In genomic region chr19:42132851-42133528, GRCh38 we compare ENCODE assay signal across 8 cellular contexts. TPM values are rescaled to one million over a fixed set of nuclear protein-coding genes. Genes with fewer than 3 reads are reported as not detected.
DNase-seq lines count a peak whose midpoint lies in the region; ATAC-seq and TF ChIP-seq lines count a peak whose summit lies in the region.

No MANE protein-coding gene starts in this region.

- no peak overlapping the region for H4K12ac ChIP-seq in trophoblast cell (ENCODE audit: low read depth, low read length)

- ATAC-seq in GM19023 (IDR thresholded peaks at IDR 0.05; ENCODE audit: unreplicated experiment), result peak; percentile 33

- DNase-seq in AG08395 (ENCODE audit: low spot score), result peak; percentile 79
- peak; percentile 45 for DNase-seq in SK-MEL-5 (ENCODE audit: low read depth, low spot score)
- DNase-seq in activated naive CD4-positive, alpha-beta T cell treated with anti-CD3 and anti-CD28 coated beads for 36 hours, result peak; percentile 79
- peak; percentile 44 to 70 for DNase-seq in cardiac muscle cell (ENCODE audit: low read depth in 1 of 2, low spot score in 1 of 2)
- DNase-seq in trophoblast cell, result peak; percentile 38 to 70
- DNase-seq in transverse colon, result peak; percentile 79

- in situ Hi-C loops in SK-MEL-5 (cut with HindIII; ENCODE audit: low pct_unique_long_range_greater_than_20kb, low sequenced_read_pairs), result no loop called here
- in situ Hi-C loops in transverse colon (cut with MboI; ENCODE audit: low pct_ligation_motif_present in 1 of 4, low pct_unique_long_range_greater_than_20kb in 1 of 4, low sequenced_read_pairs in 3 of 4), result loop anchor here in 2 of 4 donors (10.0 kb wide), 3 partner anchors 52 to 192 kb away; partner anchors contain the start of gene MEGF8 (in 1 of the 2)

- CTCF ChIA-PET in activated naive CD4-positive, alpha-beta T cell treated with anti-CD3 and anti-CD28 coated beads for 36 hours (lab: Charles Lee), result interaction anchor here (0.6 to 2.8 kb wide), 25 partner anchors 9 to 306 kb away, joined by 3 to 40 read pairs (median 4); partner anchors contain the start of gene GSK3A

- H3K36me3 Mint-ChIP-seq in activated naive CD4-positive, alpha-beta T cell treated with anti-CD3 and anti-CD28 coated beads for 36 hours (ENCODE audit: low read depth), result no peaks in the 10 kb centered on the region

- H3K4me3 Mint-ChIP-seq in activated naive CD4-positive, alpha-beta T cell treated with anti-CD3 and anti-CD28 coated beads for 36 hours, result peak overlapping the region; percentile 79

- H2BK120ac ChIP-seq in trophoblast cell (ENCODE audit: insufficient read depth, low read length, poor library complexity), result no peak overlapping the region

- H3K27me3 ChIP-seq in Loucy (ENCODE audit: insufficient read depth, low read length, poor library complexity, severe bottlenecking) (no peaks in the 10 kb centered on the region), cardiac muscle cell (peaks cover 51% of the 10 kb centered on the region), trophoblast cell (ENCODE audit: insufficient read depth, low read length) (peaks cover 7% of the 10 kb centered on the region), transverse colon (peaks cover 20% of the 10 kb centered on the region)

- H3K9me3 Mint-ChIP-seq in activated naive CD4-positive, alpha-beta T cell treated with anti-CD3 and anti-CD28 coated beads for 36 hours, result no peaks in the 10 kb centered on the region

- WGBS in trophoblast cell (ENCODE audit: extremely low coverage, insufficient coverage, insufficient read length), result no CpG with 5 or more reads among the region's 46 CpGs
- WGBS in transverse colon (ENCODE audit: low coverage in 1 of 2), 2 donors, result 3% methylated on average over 37 of the region's 46 CpGs; no CpG with 5 or more reads in 1 of the 2 donors

- H3K9ac ChIP-seq in Loucy (ENCODE audit: low read depth, low read length, poor library complexity, severe bottlenecking) (peak overlapping the region; percentile 46), trophoblast cell (ENCODE audit: low read length) (no peak overlapping the region)

- H4K20me1 ChIP-seq in Loucy (ENCODE audit: insufficient read depth, low read length, poor library complexity, severe bottlenecking), result no peaks in the 10 kb centered on the region

- no peaks in the 10 kb centered on the region for H3K79me1 ChIP-seq in trophoblast cell (ENCODE audit: low read length)

- H3K27ac ChIP-seq in cardiac muscle cell (no peak overlapping the region), trophoblast cell (ENCODE audit: low read depth, low read length) (no peak overlapping the region), transverse colon (peak overlapping the region in 3 of 4 donors; percentile 24 to 32 (median 27))

- peaks cover 58% of the 10 kb centered on the region for H3K4me1 Mint-ChIP-seq in activated naive CD4-positive, alpha-beta T cell treated with anti-CD3 and anti-CD28 coated beads for 36 hours (ENCODE audit: low read depth)

- no peaks in the 10 kb centered on the region for H3K27me3 Mint-ChIP-seq in activated naive CD4-positive, alpha-beta T cell treated with anti-CD3 and anti-CD28 coated beads for 36 hours (ENCODE audit: low read depth)

- no peaks in the 10 kb centered on the region for H3F3A ChIP-seq in Loucy (ENCODE audit: low read depth)

- H3K79me2 ChIP-seq in Loucy (ENCODE audit: insufficient read depth, low read length) (no peaks in the 10 kb centered on the region), trophoblast cell (ENCODE audit: control insufficient read depth, insufficient read depth, low read length, poor library complexity) (no peaks in the 10 kb centered on the region)

- no peak overlapping the region for H4K91ac ChIP-seq in trophoblast cell (ENCODE audit: low read depth, low read length)

- H3K14ac ChIP-seq in trophoblast cell (ENCODE audit: low read length), result no peak overlapping the region

- peak overlapping the region; percentile 86 for H3K27ac Mint-ChIP-seq in activated naive CD4-positive, alpha-beta T cell treated with anti-CD3 and anti-CD28 coated beads for 36 hours

- intact Hi-C loops in activated naive CD4-positive, alpha-beta T cell treated with anti-CD3 and anti-CD28 coated beads for 36 hours (cut with micrococcal nuclease), result loop anchor here (1.0 to 2.0 kb wide), 14 partner anchors 10 to 308 kb away; partner anchors contain the start of genes DEDD2, ERF and MEGF8
- intact Hi-C loops in transverse colon (cut with DNase I; ENCODE audit: low total_unique reads), result loop anchor here (2.0 to 10.0 kb wide), 2 partner anchors 52 to 192 kb away; partner anchors contain the start of gene MEGF8

- H3K4ac ChIP-seq in trophoblast cell (ENCODE audit: low read depth, low read length), result no peak overlapping the region

- H3K18ac ChIP-seq in trophoblast cell (ENCODE audit: low read length), result no peak overlapping the region

- no peak overlapping the region for H2BK12ac ChIP-seq in trophoblast cell (ENCODE audit: low read length)

- peaks cover 22% of the 10 kb centered on the region for H3K4me1 ChIP-seq in Loucy (ENCODE audit: insufficient read depth, low read length, poor library complexity, severe bottlenecking)
- H3K4me1 ChIP-seq in cardiac muscle cell (ENCODE audit: low read depth), result no peaks in the 10 kb centered on the region
- H3K4me1 ChIP-seq in trophoblast cell (ENCODE audit: control insufficient read depth in 1 of 2, insufficient read depth in 2 of 2, low read length in 2 of 2), result peaks cover 0 to 2% of the 10 kb centered on the region in 2 experiments
- peaks cover 0 to 18% (median 14%) of the 10 kb centered on the region in 4 donors for H3K4me1 ChIP-seq in transverse colon

- H3K9me2 ChIP-seq in Loucy (replicated peaks; ENCODE audit: low read depth, low read length), result no peaks in the 10 kb centered on the region

- no peak for TF ChIP-seq EP300 in transverse colon (IDR thresholded peaks at IDR 0.05; ENCODE audit: low read depth)

- no peak overlapping the region for H4K8ac ChIP-seq in trophoblast cell (ENCODE audit: low read depth, low read length)

- peak overlapping the region; percentile 38; the same call in 1 of the 2 replicates for H2AFZ ChIP-seq in Loucy (ENCODE audit: low read length)
- H2AFZ ChIP-seq in trophoblast cell (ENCODE audit: insufficient read depth, low read length, poor library complexity), result no peak overlapping the region

- H3K23ac ChIP-seq in trophoblast cell (ENCODE audit: low read length), result no peak overlapping the region

- no peak overlapping the region for H2BK5ac ChIP-seq in trophoblast cell (ENCODE audit: low read depth, low read length, poor library complexity)

- TF ChIP-seq POLR2A in transverse colon (IDR thresholded peaks at IDR 0.05), result peak; percentile 9

- TF ChIP-seq CTCF in Loucy (conservative IDR thresholded peaks at IDR 0.05; ENCODE audit: low read length) (peak; percentile 76), cardiac muscle cell (IDR thresholded peaks at IDR 0.05; ENCODE audit: low read depth, low read length) (peak; percentile 86), transverse colon (IDR thresholded peaks at IDR 0.05) (peak; percentile 90 to 99 (median 98))

- no peak overlapping the region for H2AK5ac ChIP-seq in trophoblast cell (ENCODE audit: low read length)

- no peaks in the 10 kb centered on the region for H3K9me3 ChIP-seq in Loucy (ENCODE audit: insufficient read depth, low read depth, low read length)
- no peaks in the 10 kb centered on the region for H3K9me3 ChIP-seq in cardiac muscle cell (ENCODE audit: low read depth)
- H3K9me3 ChIP-seq in trophoblast cell (ENCODE audit: insufficient read depth, low read depth, low read length), result peaks cover 1% of the 10 kb centered on the region
- no peaks in the 10 kb centered on the region for H3K9me3 ChIP-seq in transverse colon

- H3K4me2 ChIP-seq in Loucy (ENCODE audit: low read depth, low read length, poor library complexity, severe bottlenecking) (peak overlapping the region; percentile 91), trophoblast cell (ENCODE audit: low read length) (peak overlapping the region; percentile 53)

- H3K4me3 ChIP-seq in Loucy (ENCODE audit: low read length, poor library complexity, severe bottlenecking) (peak overlapping the region; percentile 70), cardiac muscle cell (no peak overlapping the region), trophoblast cell (ENCODE audit: low read depth, low read length) (no peak overlapping the region), transverse colon (peak overlapping the region in 2 of 4 donors; percentile 17 to 31)

- H3K36me3 ChIP-seq in Loucy (ENCODE audit: insufficient read depth, low read length) (no peaks in the 10 kb centered on the region), cardiac muscle cell (no peaks in the 10 kb centered on the region), trophoblast cell (ENCODE audit: control insufficient read depth in 1 of 2, insufficient read depth in 2 of 2, low read length in 2 of 2) (no peaks in the 10 kb centered on the region), transverse colon (no peaks in the 10 kb centered on the region)

RNA-seq across cellular contexts. Expression of gene POU2F2, which starts 0.7 kb away (rescaled TPM):
- not detected in 2 replicates for total RNA-seq in SK-MEL-5 (2014; rRNA removed; shearing (Covaris generic))
- polyA plus RNA-seq in SK-MEL-5 (2015; cell fraction: cytosol; rRNA removed), result 0.05 TPM in 1 of 2 replicates, not detected in the other
- polyA plus RNA-seq in SK-MEL-5 (2015; cell fraction: nucleus; rRNA removed), result 0.18 and 0.74 TPM in 2 replicates
- 10 to 100 TPM; 30.0 to 31.9 TPM for total RNA-seq in activated naive CD4-positive, alpha-beta T cell treated with anti-CD3 and anti-CD28 coated beads for 36 hours
- total RNA-seq in cardiac muscle cell, result not detected in 2 replicates
- polyA plus RNA-seq in cardiac muscle cell, result 0.12 and 0.31 TPM in 2 replicates
- polyA plus RNA-seq in trophoblast cell (2013), result 2.8 and 3.3 TPM in 2 replicates
- 1 to 10 TPM in 3 of 4 donors, under 1 TPM in 1; 0.96 to 7.1 (median 3.4) TPM for total RNA-seq in transverse colon

RNA-seq across cellular contexts. Expression of gene ZNF574, which starts 57.0 kb away (rescaled TPM):
- 11.9 and 13.8 TPM in 2 replicates for total RNA-seq in SK-MEL-5 (2014; rRNA removed; shearing (Covaris generic))
- polyA plus RNA-seq in SK-MEL-5 (2015; cell fraction: cytosol; rRNA removed), result 22.1 and 22.3 TPM in 2 replicates
- 4.5 and 9.5 TPM in 2 replicates for polyA plus RNA-seq in SK-MEL-5 (2015; cell fraction: nucleus; rRNA removed)
- 1 to 10 TPM; 8.4 to 8.8 TPM for total RNA-seq in activated naive CD4-positive, alpha-beta T cell treated with anti-CD3 and anti-CD28 coated beads for 36 hours
- total RNA-seq in cardiac muscle cell (29.2 and 36.2 TPM in 2 replicates), transverse colon (10 to 100 TPM in 3 of 4 donors, 1 to 10 TPM in 1; 8.0 to 18.7 (median 16.5) TPM)
- 23.9 and 32.5 TPM in 2 replicates for polyA plus RNA-seq in cardiac muscle cell
- polyA plus RNA-seq in trophoblast cell (2013), result 9.1 and 9.8 TPM in 2 replicates

Comparison
In these comparisons a context has a peak if more than half of its experiments do, and no peak if none do; other contexts are left out.
1. H3K27ac ChIP-seq: peak in transverse colon (3 of 4); none in cardiac muscle cell (single experiment) and trophoblast cell (single experiment).
2. Peak in every context shown above with its lines, with median percentiles within 50 percentile points of each other: DNase-seq and CTCF ChIP-seq.